In genomic region chr19:44954278-44954648, GRCh38 we compare ENCODE assay signal across 8 cellular contexts. TPM values are rescaled to one million over a fixed set of nuclear protein-coding genes. Genes with fewer than 3 reads are reported as not detected.
A peak's percentile ranks its signal among the peaks of the same experiment; 100 is the strongest.
DNase-seq lines count a peak whose midpoint lies in the region; ATAC-seq, FAIRE-seq and TF ChIP-seq lines count a peak whose summit lies in the region.

No MANE protein-coding gene starts in this region.

- H3K27ac ChIP-seq in A549: peak overlapping the region; percentile 90 to 91

- peak overlapping the region; percentile 98 for H3K4me3 ChIP-seq in A549
- peak overlapping the region; percentile 98 for H3K4me3 ChIP-seq in mononuclear cell (ENCODE audit: low read length)

- H3K4me1 ChIP-seq in A549 (peaks cover 23% of the 10 kb centered on the region), mononuclear cell (ENCODE audit: insufficient read depth, low read length) (peaks cover 43% of the 10 kb centered on the region)

- no peak for FAIRE-seq in A549 (lab: Jason Lieb, UNC)

- peaks cover 6% of the 10 kb centered on the region for H3K27me3 Mint-ChIP-seq in brain

- H3K9me3 ChIP-seq in A549 (no peaks in the 10 kb centered on the region), mononuclear cell (ENCODE audit: low read depth, low read length) (no peaks in the 10 kb centered on the region)

- WGBS in A549 (ENCODE audit: missing lambda C conversion rate): 38% methylated on average over 13 of the region's 13 CpGs

- H3K9me3 Mint-ChIP-seq in brain: peaks cover 0 to 2% (median 0%) of the 10 kb centered on the region in 5 experiments

- no peak for TF ChIP-seq CTCF in A549 (IDR thresholded peaks at IDR 0.05)
- TF ChIP-seq CTCF in brain (conservative IDR thresholded peaks at IDR 0.05): no peak

- ATAC-seq in A549 (no peak; a peak in 1 of 6 replicates), HG02885 (IDR thresholded peaks at IDR 0.05; ENCODE audit: poor library complexity, unreplicated experiment) (peak; percentile 7), HG03280 (IDR thresholded peaks at IDR 0.05; ENCODE audit: unreplicated experiment) (no peak)

- peak overlapping the region; percentile 90 to 97 (median 95) for H3K4me3 Mint-ChIP-seq in brain

- no peak for TF ChIP-seq RAD21 in A549 (conservative IDR thresholded peaks at IDR 0.05 in 1 of 2, IDR thresholded peaks at IDR 0.05 in 1 of 2)

- TF ChIP-seq EP300 in A549 (IDR thresholded peaks at IDR 0.05): no peak

- H3K4me1 Mint-ChIP-seq in brain: peaks cover 45% of the 10 kb centered on the region

- peaks cover 4% of the 10 kb centered on the region for H3K36me3 Mint-ChIP-seq in brain

- H3K4me2 ChIP-seq in A549: peak overlapping the region; percentile 85

- TF ChIP-seq POLR2A in A549 (IDR thresholded peaks at IDR 0.05; ENCODE audit: low read length): no peak

- no peaks in the 10 kb centered on the region for H3K27me3 ChIP-seq in mononuclear cell (ENCODE audit: insufficient read depth, low read length)

- DNase-seq in A549 (ENCODE audit: low read depth in 1 of 2, low spot score in 1 of 2) (no peak), RKO (ENCODE audit: low spot score) (no peak), kidney glomerular epithelial cell (lab: John Stamatoyannopoulos, UW) (no peak)
- DNase-seq in activated CD8-positive, alpha-beta memory T cell treated with anti-CD3 and anti-CD28 coated beads for 24 hours: no peak

- POLR2A ChIA-PET in A549 (lab: Yijun Ruan, JAX): interaction anchor here (0.7 to 1.5 kb wide), 13 partner anchors 8 to 232 kb away, joined by 3 to 12 read pairs (median 6); partner anchors contain the start of genes APOC2, APOE, CLASRP and PPP1R37

- CTCF ChIA-PET in A549 (lab: Yijun Ruan, JAX): interaction anchor here (0.7 to 8.3 kb wide), 4 partner anchors 15 to 265 kb away, joined by 3 to 303 read pairs (median 3); partner anchors contain the start of genes APOC1 and APOE

- H3K27ac Mint-ChIP-seq in brain: peak overlapping the region; percentile 98 to 100 (median 99)

TF ChIP-seq in A549, 52 proteins besides CTCF, POLR2A, EP300 and RAD21:
- no peak for TF ChIP-seq CBX2 (IDR thresholded peaks at IDR 0.05; ENCODE audit: borderline replicate concordance, low read depth)
- no peak for TF ChIP-seq JUN (IDR thresholded peaks at IDR 0.05)
- TF ChIP-seq KDM1A (IDR thresholded peaks at IDR 0.05; ENCODE audit: low read depth): no peak
- TF ChIP-seq, protein P1, sequence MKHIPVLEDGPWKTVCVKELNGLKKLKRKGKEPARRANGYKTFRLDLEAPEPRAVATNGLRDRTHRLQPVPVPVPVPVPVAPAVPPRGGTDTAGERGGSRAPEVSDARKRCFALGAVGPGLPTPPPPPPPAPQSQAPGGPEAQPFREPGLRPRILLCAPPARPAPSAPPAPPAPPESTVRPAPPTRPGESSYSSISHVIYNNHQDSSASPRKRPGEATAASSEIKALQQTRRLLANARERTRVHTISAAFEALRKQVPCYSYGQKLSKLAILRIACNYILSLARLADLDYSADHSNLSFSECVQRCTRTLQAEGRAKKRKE (CRISPR knock-in tag; IDR thresholded peaks at IDR 0.05; ENCODE audit: low read depth): no peak
- no peak for TF ChIP-seq HEYL (CRISPR knock-in tag; IDR thresholded peaks at IDR 0.05)
- TF ChIP-seq, protein P2, sequence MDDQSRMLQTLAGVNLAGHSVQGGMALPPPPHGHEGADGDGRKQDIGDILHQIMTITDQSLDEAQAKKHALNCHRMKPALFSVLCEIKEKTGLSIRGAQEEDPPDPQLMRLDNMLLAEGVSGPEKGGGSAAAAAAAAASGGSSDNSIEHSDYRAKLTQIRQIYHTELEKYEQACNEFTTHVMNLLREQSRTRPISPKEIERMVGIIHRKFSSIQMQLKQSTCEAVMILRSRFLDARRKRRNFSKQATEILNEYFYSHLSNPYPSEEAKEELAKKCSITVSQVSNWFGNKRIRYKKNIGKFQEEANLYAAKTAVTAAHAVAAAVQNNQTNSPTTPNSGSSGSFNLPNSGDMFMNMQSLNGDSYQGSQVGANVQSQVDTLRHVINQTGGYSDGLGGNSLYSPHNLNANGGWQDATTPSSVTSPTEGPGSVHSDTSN (IDR thresholded peaks at IDR 0.05): no peak
- TF ChIP-seq NR3C1 (IDR thresholded peaks at IDR 0.05): no peak
- no peak for TF ChIP-seq CBX8 (IDR thresholded peaks at IDR 0.05)
- TF ChIP-seq PHF8 (IDR thresholded peaks at IDR 0.05; ENCODE audit: borderline replicate concordance, low read depth): no peak

RNA-seq across cellular contexts. Expression of gene CLPTM1, which starts 0.9 kb away (rescaled TPM):
- polyA plus RNA-seq in A549 (2011; rRNA removed) (96.5 and 99.3 TPM in 2 replicates), A549 (2017; fragmentation: RNase III; extraction: RNeasy Plus Mini Kit Qiagen cat#74134 plus additional on column Dnase treatment) (173 to 188 TPM (median 180 TPM) in 3 replicates), brain (ENCODE audit: insufficient read depth, low read depth, low replicate concordance) (141 TPM)
- 141 and 161 TPM in 2 replicates for polyA plus RNA-seq in A549 (2012; cell fraction: cytosol; rRNA removed)
- polyA plus RNA-seq in A549 (2012; cell fraction: nucleus; rRNA removed): 421 and 534 TPM in 2 replicates
- polyA minus RNA-seq in A549 (2011; rRNA and poly(A)+ RNA removed): 167 and 185 TPM in 2 replicates
- 29.1 TPM for total RNA-seq in mononuclear cell

RNA-seq across cellular contexts. Expression of gene APOC2, which starts 8.4 kb away (rescaled TPM):
- polyA plus RNA-seq in A549 (2011; rRNA removed) (not detected in 2 replicates), A549 (2017; fragmentation: RNase III; extraction: RNeasy Plus Mini Kit Qiagen cat#74134 plus additional on column Dnase treatment) (0.27 TPM in 1 of 3 replicates, not detected in the others), brain (ENCODE audit: insufficient read depth, low read depth, low replicate concordance) (19.3 TPM)
- polyA plus RNA-seq in A549 (2012; cell fraction: cytosol; rRNA removed): not detected in 2 replicates
- polyA plus RNA-seq in A549 (2012; cell fraction: nucleus; rRNA removed): not detected in 2 replicates
- polyA minus RNA-seq in A549 (2011; rRNA and poly(A)+ RNA removed): not detected in 2 replicates
- not detected for total RNA-seq in mononuclear cell

RNA-seq across cellular contexts. Expression of gene APOC4, which starts 12.2 kb away (rescaled TPM):
- not detected in 2 replicates for polyA plus RNA-seq in A549 (2011; rRNA removed)
- not detected in 2 replicates for polyA plus RNA-seq in A549 (2012; cell fraction: cytosol; rRNA removed)
- not detected in 2 replicates for polyA plus RNA-seq in A549 (2012; cell fraction: nucleus; rRNA removed)
- polyA plus RNA-seq in A549 (2017; fragmentation: RNase III; extraction: RNeasy Plus Mini Kit Qiagen cat#74134 plus additional on column Dnase treatment): not detected in 3 replicates
- polyA minus RNA-seq in A549 (2011; rRNA and poly(A)+ RNA removed): not detected in 2 replicates
- polyA plus RNA-seq in brain (ENCODE audit: insufficient read depth, low read depth, low replicate concordance): not detected
- total RNA-seq in mononuclear cell: not detected

RNA-seq across cellular contexts. Expression of gene APOC1, which starts 39.9 kb away (rescaled TPM):
- 82.1 and 88.7 TPM in 2 replicates for polyA plus RNA-seq in A549 (2011; rRNA removed)
- polyA plus RNA-seq in A549 (2012; cell fraction: cytosol; rRNA removed): 145 and 171 TPM in 2 replicates
- polyA plus RNA-seq in A549 (2012; cell fraction: nucleus; rRNA removed): 40.5 and 46.5 TPM in 2 replicates
- 172 to 198 TPM (median 196 TPM) in 3 replicates for polyA plus RNA-seq in A549 (2017; fragmentation: RNase III; extraction: RNeasy Plus Mini Kit Qiagen cat#74134 plus additional on column Dnase treatment)
- 21.8 and 24.4 TPM in 2 replicates for polyA minus RNA-seq in A549 (2011; rRNA and poly(A)+ RNA removed)
- 46.6 TPM for polyA plus RNA-seq in brain (ENCODE audit: insufficient read depth, low read depth, low replicate concordance)
- not detected for total RNA-seq in mononuclear cell

RNA-seq across cellular contexts. Expression of gene RELB, which starts 47.0 kb away (rescaled TPM):
- polyA plus RNA-seq in A549 (2011; rRNA removed): 7.5 and 8.1 TPM in 2 replicates
- polyA plus RNA-seq in A549 (2012; cell fraction: cytosol; rRNA removed): 21.2 and 28.8 TPM in 2 replicates
- 35.3 and 41.2 TPM in 2 replicates for polyA plus RNA-seq in A549 (2012; cell fraction: nucleus; rRNA removed)
- polyA plus RNA-seq in A549 (2017; fragmentation: RNase III; extraction: RNeasy Plus Mini Kit Qiagen cat#74134 plus additional on column Dnase treatment): 9.6 to 15.1 TPM (median 9.6 TPM) in 3 replicates
- polyA minus RNA-seq in A549 (2011; rRNA and poly(A)+ RNA removed): 9.0 and 11.3 TPM in 2 replicates
- polyA plus RNA-seq in brain (ENCODE audit: insufficient read depth, low read depth, low replicate concordance): 1.8 TPM
- total RNA-seq in mononuclear cell: 42.9 TPM

Comparison
In these comparisons a context has a peak if more than half of its experiments do, and no peak if none do; other contexts are left out.
1. RNA of gene APOC2, which starts 8.4 kb away (polyA plus RNA-seq): 19.3 TPM in brain (single experiment); 0.27 TPM in A549; every median in the first group is over 10 times any median in the second.